Comparison of ENCODE assay signal across 8 cellular contexts in the genomic region with DNA sequence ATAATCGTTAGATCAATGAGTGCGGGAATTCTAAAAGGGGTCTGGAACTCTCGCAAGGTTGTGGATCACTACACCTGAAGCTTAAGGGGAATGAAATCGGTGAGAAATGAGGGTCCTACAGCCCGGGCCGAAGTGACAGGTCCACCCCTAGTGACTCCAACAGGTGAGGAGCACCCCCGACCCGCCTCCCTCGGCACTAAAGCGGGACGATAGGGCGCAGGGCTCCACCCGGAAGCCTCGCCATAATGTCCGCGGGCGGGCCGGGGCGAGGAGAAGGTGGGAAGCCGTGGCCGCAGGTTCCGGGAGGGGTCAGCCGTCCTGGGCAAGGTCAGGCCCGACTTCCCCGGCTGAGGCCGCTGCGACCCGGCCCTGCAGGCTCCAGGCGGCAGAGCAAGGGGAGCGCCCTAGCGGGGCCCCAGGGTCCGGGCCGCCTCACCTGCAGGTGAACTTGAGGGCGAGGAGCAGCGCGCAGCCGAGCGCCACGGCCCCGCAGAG. TPM values are rescaled to one million over a fixed set of nuclear protein-coding genes. Genes with fewer than 3 reads are reported as not detected.
DNase-seq lines count a peak whose midpoint lies in the region; ATAC-seq, FAIRE-seq and TF ChIP-seq lines count a peak whose summit lies in the region.

No MANE protein-coding gene starts in this region.

- peaks cover 19% of the 10 kb centered on the region for H3K36me3 ChIP-seq in DOHH2 (ENCODE audit: control insufficient read depth, low read length)
- peaks cover 0 to 5% (median under 1%) of the 10 kb centered on the region in 4 donors for H3K36me3 ChIP-seq in esophagus muscularis mucosa

- H3K9me2 ChIP-seq in DOHH2 (replicated peaks; ENCODE audit: control insufficient read depth, low read length), result no peaks in the 10 kb centered on the region

- H3K27me3 ChIP-seq in DOHH2 (ENCODE audit: control insufficient read depth, low read length) (no peaks in the 10 kb centered on the region), esophagus muscularis mucosa (no peaks in the 10 kb centered on the region)

- H3K4me1 Mint-ChIP-seq in IgD-negative memory B cell (peaks cover 38 to 46% (median 45%) of the 10 kb centered on the region in 3 donors), neural crest cell (peaks cover 41% of the 10 kb centered on the region)
- H3K4me1 Mint-ChIP-seq in activated CD4-positive, alpha-beta memory T cell treated with anti-CD3 and anti-CD28 coated beads for 36 hours (ENCODE audit: low read depth), result peaks cover 51% of the 10 kb centered on the region

- peak overlapping the region; percentile 74 for H3K4me2 ChIP-seq in DOHH2 (ENCODE audit: low read length)

- CTCF ChIA-PET in activated CD4-positive, alpha-beta memory T cell treated with anti-CD3 and anti-CD28 coated beads for 36 hours (lab: Charles Lee), result interaction anchor here (1.1 to 5.7 kb wide), 5 partner anchors 23 to 55 kb away, joined by 3 to 38 read pairs (median 4); a partner anchor contains a TSS

- no peak for TF ChIP-seq POLR2A in esophagus muscularis mucosa (IDR thresholded peaks at IDR 0.05; ENCODE audit: low read depth)

- H4K20me1 ChIP-seq in DOHH2 (ENCODE audit: control insufficient read depth, insufficient read depth, low read depth, low read length), result 0 out of 2 replicates have a peak, but pooled peaks cover 11% of the 10 kb centered on the region

- TF ChIP-seq CTCF in DOHH2 (IDR thresholded peaks at IDR 0.05; ENCODE audit: low read depth, low read length, poor library complexity, severe bottlenecking) (no peak), esophagus muscularis mucosa (IDR thresholded peaks at IDR 0.05) (no peak), neural crest cell (conservative IDR thresholded peaks at IDR 0.05) (peak; percentile 23)

- no peaks in the 10 kb centered on the region for H3K9me3 ChIP-seq in DOHH2 (ENCODE audit: control insufficient read depth, insufficient read depth, low read length)
- H3K9me3 ChIP-seq in esophagus muscularis mucosa, result no peaks in the 10 kb centered on the region

- H3K79me2 ChIP-seq in DOHH2 (ENCODE audit: control insufficient read depth, low read length), result peaks cover 61% of the 10 kb centered on the region

- H3K4me3 Mint-ChIP-seq in IgD-negative memory B cell (peak overlapping the region; percentile 89 to 97 (median 92)), neural crest cell (peak overlapping the region; percentile 94)
- peak overlapping the region; percentile 89 for H3K4me3 Mint-ChIP-seq in activated CD4-positive, alpha-beta memory T cell treated with anti-CD3 and anti-CD28 coated beads for 36 hours

- H3K36me3 Mint-ChIP-seq in IgD-negative memory B cell (peaks cover 1% of the 10 kb centered on the region), neural crest cell (ENCODE audit: low read depth) (no peaks in the 10 kb centered on the region)
- peaks cover 19% of the 10 kb centered on the region for H3K36me3 Mint-ChIP-seq in activated CD4-positive, alpha-beta memory T cell treated with anti-CD3 and anti-CD28 coated beads for 36 hours

- H3K27me3 Mint-ChIP-seq in IgD-negative memory B cell (no peaks in the 10 kb centered on the region), neural crest cell (ENCODE audit: low read depth) (no peaks in the 10 kb centered on the region)
- no peaks in the 10 kb centered on the region for H3K27me3 Mint-ChIP-seq in activated CD4-positive, alpha-beta memory T cell treated with anti-CD3 and anti-CD28 coated beads for 36 hours

- peak; percentile 65 for DNase-seq in activated CD4-positive, alpha-beta memory T cell treated with anti-CD3 and anti-CD28 coated beads for 36 hours
- DNase-seq in esophagus muscularis mucosa (ENCODE audit: extremely low spot score) (no peak), neural crest cell (ENCODE audit: low read depth, low spot score) (peak; percentile 29), urothelium cell line (ENCODE audit: low spot score) (peak; percentile 61)

- H3K9me3 Mint-ChIP-seq in IgD-negative memory B cell (no peaks in the 10 kb centered on the region), neural crest cell (no peaks in the 10 kb centered on the region)
- H3K9me3 Mint-ChIP-seq in activated CD4-positive, alpha-beta memory T cell treated with anti-CD3 and anti-CD28 coated beads for 36 hours, result no peaks in the 10 kb centered on the region

- ATAC-seq in GM21528 (IDR thresholded peaks at IDR 0.05; ENCODE audit: low FRiP score, unreplicated experiment), result peak; percentile 31
- no peak for ATAC-seq in GM19035 (IDR thresholded peaks at IDR 0.05; ENCODE audit: unreplicated experiment)

- intact Hi-C loops in activated CD4-positive, alpha-beta memory T cell treated with anti-CD3 and anti-CD28 coated beads for 36 hours (cut with micrococcal nuclease), result loop anchor here (1.0 to 5.0 kb wide), 5 partner anchors 41 to 174 kb away; a partner anchor contains a TSS
- intact Hi-C loops in esophagus muscularis mucosa (cut with DNase I), result loop anchor here (2.0 kb wide), 1 partner anchor 55 kb away; a partner anchor contains a TSS

- H3F3A ChIP-seq in DOHH2 (ENCODE audit: control insufficient read depth, insufficient read depth), result peaks cover 15% of the 10 kb centered on the region

- whole genome bisulfite sequencing in esophagus muscularis mucosa, result under 1% methylated on average over 19 of the region's 40 CpGs

- H3K27ac Mint-ChIP-seq in IgD-negative memory B cell (peak overlapping the region; percentile 93 to 97 (median 96)), neural crest cell (ENCODE audit: unreplicated experiment) (peak overlapping the region; percentile 92)
- peak overlapping the region; percentile 89 for H3K27ac Mint-ChIP-seq in activated CD4-positive, alpha-beta memory T cell treated with anti-CD3 and anti-CD28 coated beads for 36 hours

- peak overlapping the region; percentile 69 for H3K27ac ChIP-seq in DOHH2 (ENCODE audit: low read depth, low read length)
- H3K27ac ChIP-seq in esophagus muscularis mucosa (replicated peaks in 1 of 4), result peak overlapping the region; percentile 98 to 100 (median 99)

- H3K4me1 ChIP-seq in DOHH2 (ENCODE audit: control insufficient read depth, low read length), result peaks cover 45% of the 10 kb centered on the region
- H3K4me1 ChIP-seq in esophagus muscularis mucosa, result peaks cover 31 to 58% (median 57%) of the 10 kb centered on the region in 4 donors

- FAIRE-seq in urothelium cell line (lab: Jason Lieb, UNC), result no peak

- H3K4me3 ChIP-seq in DOHH2 (ENCODE audit: low read length), result peak overlapping the region; percentile 92
- peak overlapping the region; percentile 89 to 99 (median 95) for H3K4me3 ChIP-seq in esophagus muscularis mucosa

- POLR2A ChIA-PET in activated CD4-positive, alpha-beta memory T cell treated with anti-CD3 and anti-CD28 coated beads for 36 hours (lab: Charles Lee), result interaction anchor here (0.6 to 4.3 kb wide), 17 partner anchors 9 to 776 kb away, joined by 3 to 50 read pairs (median 3); a partner anchor contains a TSS

- no peak for TF ChIP-seq EP300 in esophagus muscularis mucosa (IDR thresholded peaks at IDR 0.05)

RNA-seq across cellular contexts. Expression of a gene that starts 0.6 kb away (rescaled TPM):
- 78.0 TPM for polyA plus RNA-seq in IgD-negative memory B cell
- 10 to 100 TPM; 28.4 to 29.9 TPM for total RNA-seq in activated CD4-positive, alpha-beta memory T cell treated with anti-CD3 and anti-CD28 coated beads for 36 hours
- total RNA-seq in esophagus muscularis mucosa (10 to 100 TPM; 32.4 to 47.2 (median 38.2) TPM), neural crest cell (16.9 and 18.5 TPM in 2 replicates)

RNA-seq across cellular contexts. Expression of a gene that starts 55.0 kb away (rescaled TPM):
- polyA plus RNA-seq in IgD-negative memory B cell, result 37.5 TPM
- total RNA-seq in activated CD4-positive, alpha-beta memory T cell treated with anti-CD3 and anti-CD28 coated beads for 36 hours, result 10 to 100 TPM; 65.1 to 75.5 TPM
- total RNA-seq in esophagus muscularis mucosa (10 to 100 TPM; 51.1 to 61.0 (median 61.0) TPM), neural crest cell (66.5 and 74.6 TPM in 2 replicates)
